8 cellular contexts compared by ENCODE assay signal in genomic region chr6:162177733-162178132, GRCh38.
DNase-seq lines count a peak whose midpoint lies in the region; ATAC-seq and TF ChIP-seq lines count a peak whose summit lies in the region.

No MANE protein-coding gene starts in this region.

- H3K4me3 Mint-ChIP-seq in endothelial cell (ENCODE audit: unreplicated experiment), result no peak overlapping the region

- no peaks in the 10 kb centered on the region for H3K9me3 Mint-ChIP-seq in endothelial cell (ENCODE audit: unreplicated experiment)

- DNase-seq in HT1080 (ENCODE audit: low read depth) (peak; percentile 33), SHP77 (lab: John Stamatoyannopoulos, UW) (peak; percentile 84 to 87), glomerular visceral epithelial cell (ENCODE audit: extremely low spot score) (peak; percentile 5), putamen (ENCODE audit: low spot score) (peak; percentile 45), NCI-H2029 treated with DMSO at 0.1 percent for 48 hours (lab: John Stamatoyannopoulos, UW) (no peak), DMS79 (lab: John Stamatoyannopoulos, UW) (no peak), endothelial cell (ENCODE audit: low spot score) (no peak)

- H3K36me3 Mint-ChIP-seq in endothelial cell (ENCODE audit: low read depth, unreplicated experiment), result no peaks in the 10 kb centered on the region

- ATAC-seq in HG02970 (IDR thresholded peaks at IDR 0.05; ENCODE audit: low FRiP score, unreplicated experiment), result no peak

- peaks cover 27% of the 10 kb centered on the region for H3K4me1 Mint-ChIP-seq in endothelial cell (ENCODE audit: unreplicated experiment)

- no peak overlapping the region for H3K27ac Mint-ChIP-seq in endothelial cell (ENCODE audit: unreplicated experiment)

- no peak for TF ChIP-seq CTCF in endothelial cell (IDR thresholded peaks at IDR 0.05; ENCODE audit: unreplicated experiment)

- peaks cover 2% of the 10 kb centered on the region for H3K27me3 Mint-ChIP-seq in endothelial cell (ENCODE audit: unreplicated experiment)

Comparison
In these comparisons a context has a peak if more than half of its experiments do, and no peak if none do; other contexts are left out.
1. DNase-seq: peak in HT1080 (single experiment), SHP77 (2 of 2), glomerular visceral epithelial cell (single experiment) and putamen (single experiment); none in NCI-H2029 treated with DMSO at 0.1 percent for 48 hours (single experiment), DMS79 (single experiment) and endothelial cell (single experiment).